ENCODE assay signal across 22 cellular contexts in the genomic region with DNA sequence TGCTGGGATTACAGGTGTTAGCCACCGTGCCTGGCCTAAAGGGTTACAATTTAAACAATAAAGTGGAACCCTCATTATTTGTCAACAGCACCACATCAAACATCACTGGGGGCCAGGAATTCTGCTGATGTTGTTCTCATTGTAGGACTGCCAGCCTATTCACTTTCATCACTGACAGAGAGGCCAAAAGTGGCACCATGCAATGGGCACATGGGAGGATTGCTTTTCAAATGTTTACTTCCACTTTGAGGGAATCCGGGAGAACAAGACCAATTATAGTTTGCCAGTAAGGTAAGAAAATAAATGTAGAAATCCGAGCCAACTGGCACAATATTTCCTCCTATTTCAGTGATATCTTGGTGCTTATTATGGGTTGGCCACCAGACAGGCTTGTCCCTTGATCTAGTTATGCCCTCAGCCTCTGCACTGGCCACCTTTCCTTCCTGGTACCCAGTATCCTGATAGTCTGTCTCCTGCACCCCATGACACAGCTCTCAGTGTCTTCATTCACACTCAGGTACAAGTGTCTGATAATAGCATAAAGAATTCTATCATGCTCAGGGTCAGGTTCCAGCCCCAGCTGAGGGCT.
"Had no signal": no experiment of that assay in that cellular context is flagged by ENCODE, and none has a peak within 500 bp of the region (broad histone marks: within the 10 kb centered on the region; RNA-seq: fewer than 3 reads in every experiment).

No MANE protein-coding gene starts in this region.

- H3K36me3 ChIP-seq: heart left ventricle, lower lobe of right lung, sigmoid colon, spleen, tibial nerve, upper lobe of left lung had no signal

- H3K27ac ChIP-seq: heart left ventricle, lower lobe of right lung, sigmoid colon, spleen, tibial nerve, upper lobe of left lung had no signal

- H3K4me1 ChIP-seq: lower lobe of right lung, sigmoid colon, spleen, tibial nerve, upper lobe of left lung had no signal

- FAIRE-seq: islet of Langerhans, small intestine had no signal

- H3K9me3 ChIP-seq: heart left ventricle, lower lobe of right lung, sigmoid colon, spleen, tibial nerve, upper lobe of left lung had no signal

- DNase-seq: heart left ventricle; hypothalamus; immature natural killer cell; kidney; left colon; left ventricle myocardium superior; lower lobe of right lung; mammary epithelial cell; mesenchymal stem cell; naive thymus-derived CD8-positive, alpha-beta T cell; nucleus accumbens; retina; right cardiac atrium; sigmoid colon; small intestine; spleen; stimulated activated CD4-positive, alpha-beta T cell treated with anti-CD3 and anti-CD28 coated beads, Interleukin-4, amount 100 ng/mL, for 24 hours; stimulated activated naive CD4-positive, alpha-beta T cell; upper lobe of left lung had no signal

- ATAC-seq: heart left ventricle; left colon; left ventricle myocardium superior; lower lobe of right lung; naive thymus-derived CD8-positive, alpha-beta T cell; right cardiac atrium; stimulated activated effector memory CD8-positive, alpha-beta T cell treated with anti-CD3 and anti-CD28 coated beads, Interleukin-12 subunit alpha, Interleukin-12 subunit beta, amount 100 ng/mL, for 72 hours had no signal

- H3K4me3 ChIP-seq: heart left ventricle, lower lobe of right lung, sigmoid colon, spleen, tibial nerve, upper lobe of left lung had no signal

- H3K27me3 ChIP-seq: heart left ventricle, sigmoid colon, spleen, tibial nerve, upper lobe of left lung had no signal
